ENCODE assay signal across 15 cellular contexts in genomic region chr19:39858541-39858940, GRCh38. TPM values are rescaled to one million over a fixed set of nuclear protein-coding genes. Genes with fewer than 3 reads are reported as not detected.
DNase-seq lines count a peak whose midpoint lies in the region; ATAC-seq and TF ChIP-seq lines count a peak whose summit lies in the region.
"Had no signal": no experiment of that assay in that cellular context is flagged by ENCODE, and none has a peak within 500 bp of the region (broad histone marks: within the 10 kb centered on the region; RNA-seq: fewer than 3 reads in every experiment).

No MANE protein-coding gene starts in this region.

- H3K4me1 Mint-ChIP-seq in H9, result peaks cover 4 to 6% of the 10 kb centered on the region in 2 experiments; a peak in 2 of 4 replicates
- H3K4me1 Mint-ChIP-seq in activated CD8-positive, alpha-beta T cell treated with anti-CD3 and anti-CD28 coated beads for 36 hours (ENCODE audit: low read depth), result peaks cover 6% of the 10 kb centered on the region

- no peaks in the 10 kb centered on the region for H3K79me1 ChIP-seq in H9 (ENCODE audit: insufficient read depth, low read depth, low read length, poor library complexity, severe bottlenecking)

- POLR2A ChIA-PET in activated CD8-positive, alpha-beta T cell treated with anti-CD3 and anti-CD28 coated beads for 36 hours (lab: Charles Lee), result interaction anchor here (1.0 kb wide), 1 partner anchor 13 kb away, joined by 3 read pairs; no protein-coding TSS in a partner anchor

- no peak overlapping the region for H4K91ac ChIP-seq in H9 (ENCODE audit: insufficient read length, low read depth, low read length)

- H3K4me1 ChIP-seq in BE2C, result no peaks in the 10 kb centered on the region
- H3K4me1 ChIP-seq in H9 (ENCODE audit: insufficient read depth, low read length), result no peaks in the 10 kb centered on the region
- no peaks in the 10 kb centered on the region for H3K4me1 ChIP-seq in lower lobe of right lung
- no peaks in the 10 kb centered on the region for H3K4me1 ChIP-seq in aorta (ENCODE audit: control insufficient read depth in 1 of 2, insufficient read depth in 2 of 2, low read length in 2 of 2)
- H3K4me1 ChIP-seq: Peyer's patch, prostate gland had no signal

- no peak overlapping the region for H3T11ph ChIP-seq in H9 (ENCODE audit: low read length)

- peak overlapping the region; percentile 43 for H3K4me3 ChIP-seq in BE2C (ENCODE audit: low read depth, low read length)
- H3K4me3 ChIP-seq in lower lobe of right lung, result peak overlapping the region; percentile 25
- H3K4me3 ChIP-seq in aorta (ENCODE audit: low read length in 2 of 2), result no peak overlapping the region
- H3K4me3 ChIP-seq: Peyer's patch, prostate gland had no signal

- no CpG with 5 or more reads among the region's 11 CpGs for WGBS in H9 (ENCODE audit: extremely low coverage, insufficient read length, low lambda C conversion rate)
- WGBS in aorta, 2 donors, result 26 to 38% methylated on average over 11 of the region's 11 CpGs

- H3K36me3 ChIP-seq in BE2C (no peaks in the 10 kb centered on the region), lower lobe of right lung (no peaks in the 10 kb centered on the region), aorta (ENCODE audit: control insufficient read depth in 1 of 2, insufficient read depth in 2 of 2, low read length in 1 of 2) (no peaks in the 10 kb centered on the region)
- H3K36me3 ChIP-seq: Peyer's patch, prostate gland had no signal

- H3K27me3 Mint-ChIP-seq in H9 (ENCODE audit: low read depth), result peaks cover 14% of the 10 kb centered on the region
- H3K27me3 Mint-ChIP-seq in activated CD8-positive, alpha-beta T cell treated with anti-CD3 and anti-CD28 coated beads for 36 hours, result no peaks in the 10 kb centered on the region

- H3K79me2 ChIP-seq in H9 (ENCODE audit: insufficient read depth, low read length), result no peaks in the 10 kb centered on the region

- no peak overlapping the region for H2BK20ac ChIP-seq in H9 (ENCODE audit: low read depth, low read length, poor library complexity, severe bottlenecking)

- DNase-seq in BE2C (peak; percentile 87), H9 (peak; percentile 91), lower lobe of right lung (peak; percentile 79), kidney glomerular epithelial cell (lab: John Stamatoyannopoulos, UW) (no peak), aorta (no peak), NCI-H2196 treated with DMSO at 0.1 percent for 48 hours (lab: John Stamatoyannopoulos, UW; ENCODE audit: unreplicated experiment) (no peak)
- DNase-seq in activated CD8-positive, alpha-beta T cell treated with anti-CD3 and anti-CD28 coated beads for 36 hours, result peak; percentile 82
- DNase-seq in activated CD4-positive, alpha-beta T cell treated with anti-CD3 and anti-CD28 coated beads, Interleukin-2, amount 50 U/mL, for 4 hours, result no peak
- DNase-seq: activated T-cell treated with anti-CD3 and anti-CD28 coated beads for 4 hours, amniotic stem cell, mammary epithelial cell, NCI-H1436 had no signal

- H3K36me3 Mint-ChIP-seq in H9 (ENCODE audit: insufficient read depth in 1 of 3, low read depth in 3 of 3), result no peaks in the 10 kb centered on the region
- H3K36me3 Mint-ChIP-seq in activated CD8-positive, alpha-beta T cell treated with anti-CD3 and anti-CD28 coated beads for 36 hours (ENCODE audit: low read depth), result no peaks in the 10 kb centered on the region
- H3K36me3 Mint-ChIP-seq: CD4-positive, CD25-positive, alpha-beta regulatory T cell had no signal

- peak; percentile 99 for ATAC-seq in activated CD8-positive, alpha-beta T cell treated with anti-CD3 and anti-CD28 coated beads for 36 hours
- peak in 1 of 2 donors; percentile 95 for ATAC-seq in lower lobe of right lung
- no peak for ATAC-seq in aorta (ENCODE audit: low FRiP score)

- no peak overlapping the region for H2AK5ac ChIP-seq in H9 (ENCODE audit: insufficient read length, low read length)

- no peak overlapping the region for H3K56ac ChIP-seq in H9 (ENCODE audit: insufficient read length, low read depth, low read length)

- no peaks in the 10 kb centered on the region for H4K20me1 ChIP-seq in H9 (ENCODE audit: control insufficient read depth, insufficient read depth, insufficient read length)

- CTCF ChIA-PET in activated CD8-positive, alpha-beta T cell treated with anti-CD3 and anti-CD28 coated beads for 36 hours (lab: Charles Lee), result no interaction called here

- peaks cover 5% of the 10 kb centered on the region for H3K27me3 ChIP-seq in BE2C
- H3K27me3 ChIP-seq in H9 (ENCODE audit: insufficient read depth, low read length), result no peaks in the 10 kb centered on the region
- no peaks in the 10 kb centered on the region for H3K27me3 ChIP-seq in lower lobe of right lung (ENCODE audit: low read depth)
- no peaks in the 10 kb centered on the region for H3K27me3 ChIP-seq in aorta (ENCODE audit: control insufficient read depth in 1 of 2, insufficient read depth in 2 of 2, low read length in 1 of 2)
- H3K27me3 ChIP-seq: Peyer's patch had no signal

- H2BK15ac ChIP-seq in H9 (ENCODE audit: low read depth, low read length), result no peak overlapping the region

- H2BK5ac ChIP-seq in H9 (ENCODE audit: insufficient read length, low read length), result no peak overlapping the region

- H3K4me3 Mint-ChIP-seq in H9, result peak overlapping the region; percentile 2 to 56; a peak in 3 of 5 replicates
- H3K4me3 Mint-ChIP-seq in activated CD8-positive, alpha-beta T cell treated with anti-CD3 and anti-CD28 coated beads for 36 hours, result peak overlapping the region; percentile 59

- TF ChIP-seq CTCF in BE2C (IDR thresholded peaks at IDR 0.05; ENCODE audit: low read depth, low read length), result no peak
- TF ChIP-seq CTCF in H9 (conservative IDR thresholded peaks at IDR 0.05), result no peak
- TF ChIP-seq CTCF in activated CD8-positive, alpha-beta T cell treated with anti-CD3 and anti-CD28 coated beads for 36 hours (IDR thresholded peaks at IDR 0.05), result no peak
- TF ChIP-seq CTCF in lower lobe of right lung (IDR thresholded peaks at IDR 0.05), result no peak

- H3K23ac ChIP-seq in H9 (ENCODE audit: insufficient read length, low read depth, low read length), result no peak overlapping the region

- H2BK12ac ChIP-seq in H9 (ENCODE audit: insufficient read length, low read depth, low read length), result no peak overlapping the region

- H3K27ac ChIP-seq in H9 (ENCODE audit: insufficient read length, low read depth, low read length), result no peak overlapping the region
- no peak overlapping the region for H3K27ac ChIP-seq in lower lobe of right lung
- no peak overlapping the region for H3K27ac ChIP-seq in aorta (ENCODE audit: low read depth in 1 of 2, low read length in 2 of 2)
- H3K27ac ChIP-seq: Peyer's patch, prostate gland had no signal

- H3K9me3 Mint-ChIP-seq in H9, result no peaks in the 10 kb centered on the region; a peak in 3 of 5 replicates
- no peaks in the 10 kb centered on the region for H3K9me3 Mint-ChIP-seq in activated CD8-positive, alpha-beta T cell treated with anti-CD3 and anti-CD28 coated beads for 36 hours

- no peak overlapping the region for H4K5ac ChIP-seq in H9 (ENCODE audit: insufficient read length, low read depth, low read length)

- H3K9me3 ChIP-seq in BE2C, result no peaks in the 10 kb centered on the region; the same call in 1 of the 2 replicates
- H3K9me3 ChIP-seq in H9 (ENCODE audit: control insufficient read depth, low read depth, low read length), result no peaks in the 10 kb centered on the region
- H3K9me3 ChIP-seq in lower lobe of right lung, result no peaks in the 10 kb centered on the region
- H3K9me3 ChIP-seq in aorta (ENCODE audit: control insufficient read depth, low read length), result no peaks in the 10 kb centered on the region
- H3K9me3 ChIP-seq: Peyer's patch, prostate gland had no signal

- no peak overlapping the region for H3K9ac ChIP-seq in H9 (ENCODE audit: extremely low read depth, insufficient read length, low read length)

- H2BK120ac ChIP-seq in H9 (ENCODE audit: low read depth, low read length, poor library complexity, severe bottlenecking), result no peak overlapping the region

- intact Hi-C loops in activated CD8-positive, alpha-beta T cell treated with anti-CD3 and anti-CD28 coated beads for 36 hours (cut with micrococcal nuclease), result no loop called here
- intact Hi-C loops in lower lobe of right lung (cut with DNase I), result no loop called here
- intact Hi-C loops in aorta (cut with DNase I), result no loop called here

- H3K14ac ChIP-seq in H9 (ENCODE audit: insufficient read depth, low read length), result no peak overlapping the region

- no peaks in the 10 kb centered on the region for H3K23me2 ChIP-seq in H9 (ENCODE audit: insufficient read length, low read depth, low read length, poor library complexity, severe bottlenecking)

- H3K4ac ChIP-seq in H9 (ENCODE audit: low read depth, low read length), result no peak overlapping the region

- peak overlapping the region; percentile 51 for H3K4me2 ChIP-seq in H9 (ENCODE audit: insufficient read depth, insufficient read length, low read length)

- H2AFZ ChIP-seq in H9 (ENCODE audit: low read length), result peak overlapping the region; percentile 40

- no peak overlapping the region for H3K18ac ChIP-seq in H9 (ENCODE audit: insufficient read length, low read depth, low read length)

- peak overlapping the region; percentile 79 to 88 (median 83); a peak in 4 of 7 replicates for H3K27ac Mint-ChIP-seq in H9
- peak overlapping the region; percentile 61 for H3K27ac Mint-ChIP-seq in activated CD8-positive, alpha-beta T cell treated with anti-CD3 and anti-CD28 coated beads for 36 hours

- H4K8ac ChIP-seq in H9 (replicated peaks; ENCODE audit: insufficient read length, low read depth, low read length), result no peak overlapping the region

RNA-seq across cellular contexts. Expression of gene FBL, which starts 12.4 kb away (rescaled TPM):
- polyA plus RNA-seq in BE2C (2012; ENCODE audit: insufficient read depth, insufficient read length, low read depth), result 641 TPM
- total RNA-seq in H9 (2021) (621 and 625 TPM in 2 replicates), lower lobe of right lung (117 TPM), aorta (100 to 1,000 TPM; 121 to 150 TPM)
- 100 to 1,000 TPM; 901 to 905 TPM for total RNA-seq in activated CD8-positive, alpha-beta T cell treated with anti-CD3 and anti-CD28 coated beads for 36 hours
- 100 to 1,000 TPM; 158 to 232 TPM for polyA plus RNA-seq in aorta

RNA-seq across cellular contexts. Expression of gene DYRK1B, which starts 24.6 kb away (rescaled TPM):
- polyA plus RNA-seq in BE2C (2012; ENCODE audit: insufficient read depth, insufficient read length, low read depth), result 40.5 TPM
- total RNA-seq in H9 (2021) (13.6 and 14.3 TPM in 2 replicates), lower lobe of right lung (28.4 TPM), aorta (10 to 100 TPM in 1 of 2 donors, 1 to 10 TPM in 1; 8.4 to 12.9 TPM)
- total RNA-seq in activated CD8-positive, alpha-beta T cell treated with anti-CD3 and anti-CD28 coated beads for 36 hours, result 1 to 10 TPM; 5.4 to 7.0 TPM
- polyA plus RNA-seq in aorta, result 10 to 100 TPM in 1 of 2 donors, 1 to 10 TPM in 1; 4.3 to 17.5 TPM

Comparison
In these comparisons a context has a peak if more than half of its experiments do, and no peak if none do; other contexts are left out.
1. DNase-seq: peak in BE2C (single experiment), H9 (single experiment), activated CD8-positive, alpha-beta T cell treated with anti-CD3 and anti-CD28 coated beads for 36 hours (single experiment) and lower lobe of right lung (single experiment); none in kidney glomerular epithelial cell (single experiment), aorta (0 of 2), activated CD4-positive, alpha-beta T cell treated with anti-CD3 and anti-CD28 coated beads, Interleukin-2, amount 50 U/mL, for 4 hours (0 of 2) and NCI-H2196 treated with DMSO at 0.1 percent for 48 hours (single experiment).
2. H3K4me3 ChIP-seq: peak in BE2C (single experiment) and lower lobe of right lung (single experiment); none in aorta (0 of 2).